ENCODE assay signal across 8 cellular contexts in genomic region chr20:37294262-37294981, GRCh38. TPM values are rescaled to one million over a fixed set of nuclear protein-coding genes. Genes with fewer than 3 reads are reported as not detected.
A peak's percentile ranks its signal among the peaks of the same experiment; 100 is the strongest.
DNase-seq lines count a peak whose midpoint lies in the region; ATAC-seq and TF ChIP-seq lines count a peak whose summit lies in the region.
"Had no signal": no experiment of that assay in that cellular context is flagged by ENCODE, and none has a peak within 500 bp of the region (broad histone marks: within the 10 kb centered on the region; RNA-seq: fewer than 3 reads in every experiment).

No MANE protein-coding gene starts in this region.

- H3K4me2 ChIP-seq in MM.1S (ENCODE audit: low read depth, low read length), result no peak overlapping the region
- no peak overlapping the region for H3K4me2 ChIP-seq in neural progenitor cell

- no peaks in the 10 kb centered on the region for H3K27me3 ChIP-seq in MM.1S (replicated peaks; ENCODE audit: insufficient read depth, low read length)
- no peaks in the 10 kb centered on the region for H3K27me3 ChIP-seq in transverse colon
- H3K27me3 ChIP-seq in neural progenitor cell, result no peaks in the 10 kb centered on the region
- no peaks in the 10 kb centered on the region for H3K27me3 ChIP-seq in testis

- WGBS in transverse colon (ENCODE audit: low coverage in 1 of 2), 2 donors, result 76 to 79% methylated on average over 2 to 6 of the region's 6 CpGs
- 88 to 90% methylated on average over 6 of the region's 6 CpGs for WGBS in testis, 2 donors

- H3K79me2 ChIP-seq in MM.1S (ENCODE audit: low read length) (peaks cover 80% of the 10 kb centered on the region), neural progenitor cell (ENCODE audit: low read depth) (peaks cover 93% of the 10 kb centered on the region)

- peaks cover 4% of the 10 kb centered on the region; the same call in 1 of the 2 replicates for H3F3A ChIP-seq in MM.1S (ENCODE audit: insufficient read depth, low read length)
- H3F3A ChIP-seq in neural progenitor cell (ENCODE audit: low read depth), result peaks cover 21% of the 10 kb centered on the region

- H3K4me1 Mint-ChIP-seq in neural progenitor cell, result peaks cover 23% of the 10 kb centered on the region

- peaks cover 12% of the 10 kb centered on the region for H3K9me3 Mint-ChIP-seq in neural progenitor cell

- no peak for DNase-seq in MM.1S
- peak; percentile 90 for DNase-seq in amniotic epithelial cell (ENCODE audit: low read depth)
- DNase-seq in medulla oblongata (ENCODE audit: extremely low spot score), result peak; percentile 74
- no peak for DNase-seq in transverse colon
- DNase-seq in neural progenitor cell (ENCODE audit: low spot score), result no peak
- no peak for DNase-seq in testis

- H3K4me1 ChIP-seq in MM.1S (ENCODE audit: low read length) (peaks cover 39% of the 10 kb centered on the region), transverse colon (peaks cover 29 to 66% (median 47%) of the 10 kb centered on the region in 4 donors), neural progenitor cell (peaks cover 21% of the 10 kb centered on the region), testis (peaks cover 24% of the 10 kb centered on the region)

- TF ChIP-seq CTCF in MM.1S (IDR thresholded peaks at IDR 0.05; ENCODE audit: low read length) (no peak), transverse colon (IDR thresholded peaks at IDR 0.05) (no peak), neural progenitor cell (IDR thresholded peaks at IDR 0.05) (no peak), testis (IDR thresholded peaks at IDR 0.05) (no peak)

- H3K9me3 ChIP-seq in MM.1S (replicated peaks; ENCODE audit: insufficient read depth, low read length) (no peaks in the 10 kb centered on the region), transverse colon (no peaks in the 10 kb centered on the region), neural progenitor cell (ENCODE audit: low read depth) (no peaks in the 10 kb centered on the region), testis (no peaks in the 10 kb centered on the region)

- peaks cover 35% of the 10 kb centered on the region for H3K36me3 Mint-ChIP-seq in neural progenitor cell

- H3K9ac ChIP-seq in MM.1S (ENCODE audit: low read length) (no peak overlapping the region), neural progenitor cell (no peak overlapping the region)

- no peak for ATAC-seq in HG02885 (IDR thresholded peaks at IDR 0.05; ENCODE audit: poor library complexity, unreplicated experiment)

- no peak overlapping the region for H3K4me3 ChIP-seq in MM.1S (ENCODE audit: low read length)
- H3K4me3 ChIP-seq in transverse colon, result no peak overlapping the region
- H3K4me3 ChIP-seq in neural progenitor cell, result no peak overlapping the region
- no peak overlapping the region for H3K4me3 ChIP-seq in testis

- no peaks in the 10 kb centered on the region for H3K9me2 ChIP-seq in MM.1S (replicated peaks; ENCODE audit: insufficient read depth, low read length)

- no peak overlapping the region for H2AFZ ChIP-seq in MM.1S (ENCODE audit: low read length)
- no peak overlapping the region for H2AFZ ChIP-seq in neural progenitor cell (replicated peaks)

- in situ Hi-C loops in transverse colon (cut with MboI; ENCODE audit: low pct_ligation_motif_present in 1 of 4, low pct_unique_long_range_greater_than_20kb in 1 of 4, low sequenced_read_pairs in 3 of 4), result no loop called here

- no peaks in the 10 kb centered on the region for H3K36me3 ChIP-seq in MM.1S (replicated peaks; ENCODE audit: insufficient read depth, low read length)
- H3K36me3 ChIP-seq in transverse colon, result no peaks in the 10 kb centered on the region
- peaks cover 8% of the 10 kb centered on the region for H3K36me3 ChIP-seq in neural progenitor cell
- H3K36me3 ChIP-seq in testis (ENCODE audit: low read depth, missing control alignments), result no peaks in the 10 kb centered on the region

- H4K20me1 ChIP-seq in MM.1S (ENCODE audit: insufficient read depth, low read length) (no peaks in the 10 kb centered on the region), neural progenitor cell (ENCODE audit: low read depth) (peaks cover 22% of the 10 kb centered on the region)

- H3K27ac Mint-ChIP-seq in neural progenitor cell, result no peak overlapping the region

- peak overlapping the region; percentile 13; the same call in 1 of the 2 replicates for H3K27ac ChIP-seq in MM.1S (ENCODE audit: low read length)
- peak overlapping the region; percentile 76 to 84 (median 80) for H3K27ac ChIP-seq in transverse colon
- no peak overlapping the region for H3K27ac ChIP-seq in neural progenitor cell
- no peak overlapping the region for H3K27ac ChIP-seq in testis

- no peak overlapping the region for H3K4me3 Mint-ChIP-seq in neural progenitor cell

- TF ChIP-seq POLR2A in transverse colon (IDR thresholded peaks at IDR 0.05) (no peak), testis (IDR thresholded peaks at IDR 0.05) (no peak)

- peaks cover 1% of the 10 kb centered on the region for H3K27me3 Mint-ChIP-seq in neural progenitor cell (ENCODE audit: insufficient read depth, low read depth)

- TF ChIP-seq EP300 in transverse colon (IDR thresholded peaks at IDR 0.05; ENCODE audit: low read depth), result no peak

- intact Hi-C loops in transverse colon (cut with DNase I; ENCODE audit: low total_unique reads) (no loop called here), testis (cut with DNase I; ENCODE audit: low total_unique reads) (no loop called here)

RNA-seq across cellular contexts. Expression of gene MANBAL, which starts 5.0 kb away (rescaled TPM):
- 10 to 100 TPM in 3 of 4 donors, 1 to 10 TPM in 1; 8.8 to 31.4 (median 21.3) TPM for total RNA-seq in transverse colon
- total RNA-seq in neural progenitor cell (ENCODE audit: low replicate concordance), result 32.7 and 44.8 TPM in 2 replicates
- 10 to 100 TPM; 42.4 to 68.4 TPM for total RNA-seq in testis
- polyA plus RNA-seq in testis (ENCODE audit: insufficient read depth, low read depth, low replicate concordance), result 92.4 TPM

RNA-seq across cellular contexts. Expression of gene GHRH, which starts 32.8 kb away (rescaled TPM):
- not detected for total RNA-seq in transverse colon
- 3.2 TPM in 1 of 2 replicates, not detected in the other for total RNA-seq in neural progenitor cell (ENCODE audit: low replicate concordance)
- not detected for total RNA-seq in testis
- not detected for polyA plus RNA-seq in testis (ENCODE audit: insufficient read depth, low read depth, low replicate concordance)
- total RNA-seq: kidney epithelial cell had no signal

RNA-seq across cellular contexts. Expression of gene SRC, which starts 51.5 kb away (rescaled TPM):
- total RNA-seq in transverse colon (100 to 1,000 TPM in 3 of 4 donors, 10 to 100 TPM in 1; 87.0 to 155 (median 130) TPM), neural progenitor cell (ENCODE audit: low replicate concordance) (15.4 and 47.4 TPM in 2 replicates), testis (100 to 1,000 TPM; 143 to 179 TPM)
- polyA plus RNA-seq in testis (ENCODE audit: insufficient read depth, low read depth, low replicate concordance), result 90.3 TPM

Comparison
In these comparisons a context has a peak if more than half of its experiments do, and no peak if none do; other contexts are left out.
1. DNase-seq: peak in amniotic epithelial cell (single experiment) and medulla oblongata (single experiment); none in MM.1S (single experiment), transverse colon (single experiment), neural progenitor cell (single experiment) and testis (single experiment).
2. H3K27ac ChIP-seq: peak in MM.1S (single experiment) and transverse colon (4 of 4); none in neural progenitor cell (single experiment) and testis (0 of 2).